Comparison of ENCODE assay signal across 22 cellular contexts in the genomic region with DNA sequence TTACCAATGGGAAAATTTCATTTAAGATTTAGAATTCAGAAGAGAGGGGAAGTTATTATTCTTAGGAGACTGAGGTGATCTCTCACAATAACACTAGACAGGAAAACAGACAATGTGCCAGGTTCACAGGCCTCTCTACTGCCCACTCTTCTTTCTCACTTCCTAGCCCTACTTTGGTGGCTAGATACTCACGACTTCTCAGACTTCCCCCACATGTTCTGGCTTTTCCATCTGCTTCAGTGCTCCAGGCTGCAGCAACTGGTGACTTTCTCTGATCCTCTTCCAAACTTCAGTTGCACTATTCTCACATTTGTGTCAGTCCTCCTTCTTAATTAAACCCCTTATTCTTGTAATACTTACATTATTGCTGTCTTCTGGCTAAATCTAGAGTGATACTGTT.
A peak's percentile ranks its signal among the peaks of the same experiment; 100 is the strongest.
DNase-seq lines count a peak whose midpoint lies in the region; ATAC-seq, FAIRE-seq and TF ChIP-seq lines count a peak whose summit lies in the region.
"Had no signal": no experiment of that assay in that cellular context is flagged by ENCODE, and none has a peak within 500 bp of the region (broad histone marks: within the 10 kb centered on the region; RNA-seq: fewer than 3 reads in every experiment).

No MANE protein-coding gene starts in this region.

- no peaks in the 10 kb centered on the region for H3K4me1 ChIP-seq in GM23338 (ENCODE audit: insufficient read depth)
- H3K4me1 ChIP-seq in H1 (replicated peaks in 1 of 4; ENCODE audit: control insufficient read depth in 3 of 4, insufficient read depth in 4 of 4, low read length in 3 of 4) = no peaks in the 10 kb centered on the region
- no peaks in the 10 kb centered on the region for H3K4me1 ChIP-seq in CD8-positive, alpha-beta memory T cell (ENCODE audit: insufficient read depth, low read length)
- no peaks in the 10 kb centered on the region for H3K4me1 ChIP-seq in left lung
- H3K4me1 ChIP-seq: A549, BE2C, BLaER1, Caco-2 had no signal

- H3K4me3 Mint-ChIP-seq in GM23338 = no peak overlapping the region
- H3K4me3 Mint-ChIP-seq in neural crest cell = no peak overlapping the region
- H3K4me3 Mint-ChIP-seq in activated T-cell treated with anti-CD3 and anti-CD28 coated beads, Interleukin-2, amount 50 U/mL, for 24 hours = no peak overlapping the region
- no peak overlapping the region for H3K4me3 Mint-ChIP-seq in CD8-positive, alpha-beta memory T cell
- H3K4me3 Mint-ChIP-seq: CD14-positive monocyte; CD4-positive, alpha-beta memory T cell; CD4-positive, CD25-positive, alpha-beta regulatory T cell had no signal

- no peak overlapping the region for H3K14ac ChIP-seq in H1 (ENCODE audit: insufficient read length)

- H2BK5ac ChIP-seq in H1 (ENCODE audit: low read depth, low read length) = no peak overlapping the region

- H3K36me3 Mint-ChIP-seq in GM23338 (ENCODE audit: low read depth) = no peaks in the 10 kb centered on the region
- peaks cover 9% of the 10 kb centered on the region for H3K36me3 Mint-ChIP-seq in neural crest cell (ENCODE audit: low read depth)
- no peaks in the 10 kb centered on the region for H3K36me3 Mint-ChIP-seq in activated T-cell treated with anti-CD3 and anti-CD28 coated beads, Interleukin-2, amount 50 U/mL, for 24 hours (ENCODE audit: low read depth)
- no peaks in the 10 kb centered on the region for H3K36me3 Mint-ChIP-seq in CD8-positive, alpha-beta memory T cell
- H3K36me3 Mint-ChIP-seq: CD14-positive monocyte; CD4-positive, alpha-beta memory T cell; CD4-positive, CD25-positive, alpha-beta regulatory T cell had no signal

- H3K56ac ChIP-seq in H1 (replicated peaks; ENCODE audit: insufficient read length, low read depth, low read length) = no peak overlapping the region

- 0 out of 2 replicates have a peak overlapping the region, but pooled peaks have one; percentile 35 for H2BK20ac ChIP-seq in H1 (ENCODE audit: low read length)

- H3K4me1 Mint-ChIP-seq in GM23338 (no peaks in the 10 kb centered on the region), neural crest cell (peaks cover 35% of the 10 kb centered on the region)
- H3K4me1 Mint-ChIP-seq in activated T-cell treated with anti-CD3 and anti-CD28 coated beads, Interleukin-2, amount 50 U/mL, for 24 hours (ENCODE audit: low read depth) = no peaks in the 10 kb centered on the region
- H3K4me1 Mint-ChIP-seq in CD8-positive, alpha-beta memory T cell = no peaks in the 10 kb centered on the region
- H3K4me1 Mint-ChIP-seq: CD14-positive monocyte had no signal

- H3K79me2 ChIP-seq in GM23338 (replicated peaks; ENCODE audit: insufficient read depth) = no peaks in the 10 kb centered on the region
- H3K79me2 ChIP-seq in H1 (ENCODE audit: control insufficient read depth in 1 of 2, insufficient read depth in 2 of 2, low read length in 2 of 2) = no peaks in the 10 kb centered on the region

- ATAC-seq in GM23338 (no peak), left lung (no peak)
- ATAC-seq: A549 had no signal

- TF ChIP-seq RAD21 in H1 (IDR thresholded peaks at IDR 0.05 in 1 of 2, conservative IDR thresholded peaks at IDR 0.05 in 1 of 2; ENCODE audit: low read depth in 2 of 2, low read length in 2 of 2) = no peak

- no peak overlapping the region for H4K8ac ChIP-seq in H1 (ENCODE audit: extremely low read depth, insufficient read depth, low read length)

- no peaks in the 10 kb centered on the region; the same call in none of the 2 replicates for H3K9me2 ChIP-seq in GM23338 (ENCODE audit: insufficient read depth)

- no peak overlapping the region for H2BK120ac ChIP-seq in H1 (replicated peaks; ENCODE audit: low read depth, low read length)

- 89% methylated on average over 1 of the region's 1 CpG; no CpG with 5 or more reads in 1 of the 2 experiments for WGBS in H1 (ENCODE audit: extremely low coverage in 1 of 2, insufficient coverage in 1 of 2, insufficient read length in 1 of 2, insufficient replicate concordance in 2 of 2, low coverage in 1 of 2, low lambda C conversion rate in 2 of 2, missing lambda C conversion rate in 1 of 2), 2 experiments

- no peak overlapping the region for H3K18ac ChIP-seq in H1 (ENCODE audit: extremely low read depth, low read length)

- CTCF ChIA-PET in H1 (lab: Charles Lee; ENCODE audit: partially characterized antibody) = interaction anchor here (0.5 kb wide), 1 partner anchor 534 kb away, joined by 3 read pairs; no protein-coding TSS in a partner anchor
- CTCF ChIA-PET in CD8-positive, alpha-beta memory T cell (lab: Charles Lee) = no interaction called here

- no peaks in the 10 kb centered on the region for H3K79me1 ChIP-seq in H1 (ENCODE audit: low read depth, low read length)

- TF ChIP-seq POLR2A in H1 (IDR thresholded peaks at IDR 0.05; ENCODE audit: control extremely low read depth in 1 of 2, low read depth in 2 of 2, low read length in 2 of 2) = no peak

- DNase-seq in GM23338 (ENCODE audit: low spot score) (no peak), H1 (ENCODE audit: low read depth in 1 of 2, low spot score in 2 of 2) (no peak), neural crest cell (ENCODE audit: low read depth, low spot score) (no peak), superior temporal gyrus (ENCODE audit: extremely low spot score) (peak; percentile 47), left lung (no peak)
- no peak for DNase-seq in activated T-cell treated with anti-CD3 and anti-CD28 coated beads, Interleukin-2, amount 50 U/mL, for 24 hours
- DNase-seq in CD8-positive, alpha-beta memory T cell = no peak
- DNase-seq: BE2C; C1 segment of cervical spinal cord; Caco-2; Calu3; CD4-positive, alpha-beta memory T cell; CD4-positive, CD25-positive, alpha-beta regulatory T cell; DMS79 treated with DMSO at 0.1 percent for 48 hours; GF-D8 had no signal

- H4K91ac ChIP-seq in H1 (replicated peaks; ENCODE audit: insufficient read length, low read length) = no peak overlapping the region

- H2BK12ac ChIP-seq in H1 (ENCODE audit: low read depth, low read length) = no peak overlapping the region

- no peaks in the 10 kb centered on the region for H3K27me3 Mint-ChIP-seq in GM23338 (ENCODE audit: insufficient read depth, low read depth, poor library complexity)
- H3K27me3 Mint-ChIP-seq in neural crest cell (ENCODE audit: low read depth) = no peaks in the 10 kb centered on the region
- H3K27me3 Mint-ChIP-seq in activated T-cell treated with anti-CD3 and anti-CD28 coated beads, Interleukin-2, amount 50 U/mL, for 24 hours = no peaks in the 10 kb centered on the region
- H3K27me3 Mint-ChIP-seq in CD8-positive, alpha-beta memory T cell = no peaks in the 10 kb centered on the region
- H3K27me3 Mint-ChIP-seq: CD4-positive, alpha-beta memory T cell; CD4-positive, CD25-positive, alpha-beta regulatory T cell had no signal

- POLR2A ChIA-PET in H1 (lab: Charles Lee; ENCODE audit: partially characterized antibody) = no interaction called here
- POLR2A ChIA-PET in CD8-positive, alpha-beta memory T cell (lab: Charles Lee) = no interaction called here

- no peak overlapping the region for H2AK5ac ChIP-seq in H1 (ENCODE audit: low read depth, low read length)

- H3K36me3 ChIP-seq in GM23338 (ENCODE audit: insufficient read depth) = no peaks in the 10 kb centered on the region
- no peaks in the 10 kb centered on the region for H3K36me3 ChIP-seq in H1 (ENCODE audit: control insufficient read depth in 2 of 4, insufficient read depth in 4 of 4, low read length in 3 of 4)
- H3K36me3 ChIP-seq in CD8-positive, alpha-beta memory T cell (ENCODE audit: insufficient read depth, low read length) = no peaks in the 10 kb centered on the region
- no peaks in the 10 kb centered on the region for H3K36me3 ChIP-seq in left lung
- H3K36me3 ChIP-seq: BE2C, BLaER1 had no signal

- no peak overlapping the region for H3K4me3 ChIP-seq in GM23338
- H3K4me3 ChIP-seq in H1 (ENCODE audit: extremely low read depth in 1 of 4, insufficient read depth in 2 of 4, low read depth in 3 of 4, low read length in 4 of 4) = no peak overlapping the region
- no peak overlapping the region for H3K4me3 ChIP-seq in CD8-positive, alpha-beta memory T cell (ENCODE audit: low read length)
- H3K4me3 ChIP-seq in left lung = no peak overlapping the region
- H3K4me3 ChIP-seq: A549, BLaER1 had no signal

- H2AFZ ChIP-seq in GM23338 (no peak overlapping the region), H1 (ENCODE audit: low read length) (no peak overlapping the region; the same call in 1 of the 2 replicates)

- no peak overlapping the region for H3K9ac ChIP-seq in H1 (replicated peaks in 1 of 4; ENCODE audit: extremely low read depth in 1 of 4, low read depth in 3 of 4, low read length in 3 of 4)
- H3K9ac ChIP-seq: BLaER1 had no signal

- H3K27ac Mint-ChIP-seq in GM23338 = peak overlapping the region; percentile 1; the same call in 1 of the 2 replicates
- peak overlapping the region; percentile 68 for H3K27ac Mint-ChIP-seq in neural crest cell (ENCODE audit: unreplicated experiment)
- no peak overlapping the region for H3K27ac Mint-ChIP-seq in activated T-cell treated with anti-CD3 and anti-CD28 coated beads, Interleukin-2, amount 50 U/mL, for 24 hours
- no peak overlapping the region for H3K27ac Mint-ChIP-seq in CD8-positive, alpha-beta memory T cell
- H3K27ac Mint-ChIP-seq: CD14-positive monocyte; CD4-positive, alpha-beta memory T cell; CD4-positive, CD25-positive, alpha-beta regulatory T cell had no signal

- H3K9me3 Mint-ChIP-seq in GM23338 (no peaks in the 10 kb centered on the region), neural crest cell (peaks cover 11% of the 10 kb centered on the region)
- H3K9me3 Mint-ChIP-seq in activated T-cell treated with anti-CD3 and anti-CD28 coated beads, Interleukin-2, amount 50 U/mL, for 24 hours = peaks cover 2% of the 10 kb centered on the region
- H3K9me3 Mint-ChIP-seq in CD8-positive, alpha-beta memory T cell = peaks cover 0 to 26% (median 12%) of the 10 kb centered on the region in 5 donors

- H3K27ac ChIP-seq in GM23338 (ENCODE audit: low read depth) (no peak overlapping the region), H1 (ENCODE audit: low read depth, low read length) (no peak overlapping the region), left lung (no peak overlapping the region)
- no peak overlapping the region for H3K27ac ChIP-seq in CD8-positive, alpha-beta memory T cell (ENCODE audit: low read depth, low read length)
- H3K27ac ChIP-seq: 22Rv1, A549, BLaER1 had no signal

- H3K23ac ChIP-seq in H1 (ENCODE audit: insufficient read length) = no peak overlapping the region

- H3K23me2 ChIP-seq in H1 (ENCODE audit: low read depth, low read length) = no peaks in the 10 kb centered on the region

- H3K27me3 ChIP-seq in GM23338 (ENCODE audit: insufficient read depth) = no peaks in the 10 kb centered on the region
- no peaks in the 10 kb centered on the region for H3K27me3 ChIP-seq in H1 (replicated peaks in 1 of 4; ENCODE audit: control insufficient read depth in 3 of 4, extremely low read depth in 1 of 4, insufficient read depth in 3 of 4, low read length in 3 of 4)
- H3K27me3 ChIP-seq in CD8-positive, alpha-beta memory T cell (ENCODE audit: insufficient read depth, low read length, poor library complexity, severe bottlenecking) = no peaks in the 10 kb centered on the region
- no peaks in the 10 kb centered on the region for H3K27me3 ChIP-seq in left lung
- H3K27me3 ChIP-seq: BE2C, BLaER1 had no signal

- TF ChIP-seq EP300 in H1 (IDR thresholded peaks at IDR 0.05; ENCODE audit: borderline replicate concordance in 1 of 2, low read depth in 2 of 2, low read length in 2 of 2) = no peak

- H4K5ac ChIP-seq in H1 (ENCODE audit: insufficient read length, low read depth, low read length) = no peak overlapping the region

- FAIRE-seq in H1 (lab: Jason Lieb, UNC) = no peak
- FAIRE-seq: A549, G401.6, GM12891, GM19239 had no signal

- no peak for TF ChIP-seq CTCF in GM23338 (conservative IDR thresholded peaks at IDR 0.05; ENCODE audit: low read depth in 2 of 2)
- no peak for TF ChIP-seq CTCF in H1 (IDR thresholded peaks at IDR 0.05; ENCODE audit: control extremely low read depth in 1 of 3, insufficient read depth in 1 of 3, low read depth in 1 of 3, low read length in 3 of 3)
- TF ChIP-seq CTCF in neural crest cell (conservative IDR thresholded peaks at IDR 0.05) = no peak
- no peak for TF ChIP-seq CTCF in left lung (IDR thresholded peaks at IDR 0.05)

- no peaks in the 10 kb centered on the region for H4K20me1 ChIP-seq in GM23338 (replicated peaks; ENCODE audit: insufficient read depth)
- H4K20me1 ChIP-seq in H1 (replicated peaks in 1 of 2; ENCODE audit: control insufficient read depth in 1 of 2, insufficient read depth in 2 of 2, low read length in 2 of 2) = no peaks in the 10 kb centered on the region
- H4K20me1 ChIP-seq: BLaER1 had no signal

- no peaks in the 10 kb centered on the region for H3F3A ChIP-seq in GM23338 (replicated peaks; ENCODE audit: low read depth)

- no peak overlapping the region for H3K4me2 ChIP-seq in GM23338
- no peak overlapping the region for H3K4me2 ChIP-seq in H1 (ENCODE audit: insufficient read depth in 1 of 2, low read depth in 2 of 2, low read length in 2 of 2)
- H3K4me2 ChIP-seq: A549, BLaER1 had no signal

- H3K9me3 ChIP-seq in H1 (ENCODE audit: insufficient read depth in 2 of 2, low read depth in 1 of 2, low read length in 1 of 2) = no peaks in the 10 kb centered on the region
- no peaks in the 10 kb centered on the region for H3K9me3 ChIP-seq in CD8-positive, alpha-beta memory T cell (ENCODE audit: low read length)
- no peaks in the 10 kb centered on the region for H3K9me3 ChIP-seq in left lung
- H3K9me3 ChIP-seq: A549, BE2C, BLaER1, Caco-2 had no signal

- no peak overlapping the region for H2BK15ac ChIP-seq in H1 (ENCODE audit: low read length)

- no peak overlapping the region for H3K4ac ChIP-seq in H1 (replicated peaks; ENCODE audit: insufficient read length, low read depth, low read length)

- intact Hi-C loops in left lung (cut with DNase I) = no loop called here

Comparison
In these comparisons a context has a peak if more than half of its experiments do, and no peak if none do; other contexts are left out.
1. H3K27ac Mint-ChIP-seq: peak in GM23338 (single experiment) and neural crest cell (single experiment); none in activated T-cell treated with anti-CD3 and anti-CD28 coated beads, Interleukin-2, amount 50 U/mL, for 24 hours (single experiment) and CD8-positive, alpha-beta memory T cell (0 of 8).